1 cellular context compared by ENCODE assay signal in genomic region chr2:8580316-8581047, GRCh38.
TF ChIP-seq lines count a peak whose summit lies in the region.

No MANE protein-coding gene starts in this region.

TF ChIP-seq in GM23338, 12 proteins besides CTCF, POLR2A, EP300 and RAD21 (continued from another document):
- no peak for TF ChIP-seq ZNF462 (CRISPR knock-in tag; IDR thresholded peaks at IDR 0.05)
- TF ChIP-seq POLR2AphosphoS5 (IDR thresholded peaks at IDR 0.05; ENCODE audit: low read depth) = no peak
- TF ChIP-seq EZH2phosphoT487 (IDR thresholded peaks at IDR 0.05; ENCODE audit: unreplicated experiment) = no peak
- no peak for TF ChIP-seq REST (IDR thresholded peaks at IDR 0.05; ENCODE audit: unreplicated experiment)
- no peak for TF ChIP-seq JUNB (IDR thresholded peaks at IDR 0.05; ENCODE audit: unreplicated experiment)
- TF ChIP-seq ZNF331 (CRISPR knock-in tag; IDR thresholded peaks at IDR 0.05; ENCODE audit: low read depth) = no peak
- TF ChIP-seq ETS1 (IDR thresholded peaks at IDR 0.05) = no peak
- no peak for TF ChIP-seq ZNF114 (CRISPR knock-in tag; IDR thresholded peaks at IDR 0.05)
- TF ChIP-seq NANOG (IDR thresholded peaks at IDR 0.05; ENCODE audit: borderline replicate concordance) = no peak
- TF ChIP-seq EZH2 (IDR thresholded peaks at IDR 0.05; ENCODE audit: low read depth, unreplicated experiment) = no peak
- TF ChIP-seq CREB1 (CRISPR knock-in tag; IDR thresholded peaks at IDR 0.05; ENCODE audit: low read depth) = no peak
